Comparison of ENCODE assay signal across 10 cellular contexts in the genomic region with DNA sequence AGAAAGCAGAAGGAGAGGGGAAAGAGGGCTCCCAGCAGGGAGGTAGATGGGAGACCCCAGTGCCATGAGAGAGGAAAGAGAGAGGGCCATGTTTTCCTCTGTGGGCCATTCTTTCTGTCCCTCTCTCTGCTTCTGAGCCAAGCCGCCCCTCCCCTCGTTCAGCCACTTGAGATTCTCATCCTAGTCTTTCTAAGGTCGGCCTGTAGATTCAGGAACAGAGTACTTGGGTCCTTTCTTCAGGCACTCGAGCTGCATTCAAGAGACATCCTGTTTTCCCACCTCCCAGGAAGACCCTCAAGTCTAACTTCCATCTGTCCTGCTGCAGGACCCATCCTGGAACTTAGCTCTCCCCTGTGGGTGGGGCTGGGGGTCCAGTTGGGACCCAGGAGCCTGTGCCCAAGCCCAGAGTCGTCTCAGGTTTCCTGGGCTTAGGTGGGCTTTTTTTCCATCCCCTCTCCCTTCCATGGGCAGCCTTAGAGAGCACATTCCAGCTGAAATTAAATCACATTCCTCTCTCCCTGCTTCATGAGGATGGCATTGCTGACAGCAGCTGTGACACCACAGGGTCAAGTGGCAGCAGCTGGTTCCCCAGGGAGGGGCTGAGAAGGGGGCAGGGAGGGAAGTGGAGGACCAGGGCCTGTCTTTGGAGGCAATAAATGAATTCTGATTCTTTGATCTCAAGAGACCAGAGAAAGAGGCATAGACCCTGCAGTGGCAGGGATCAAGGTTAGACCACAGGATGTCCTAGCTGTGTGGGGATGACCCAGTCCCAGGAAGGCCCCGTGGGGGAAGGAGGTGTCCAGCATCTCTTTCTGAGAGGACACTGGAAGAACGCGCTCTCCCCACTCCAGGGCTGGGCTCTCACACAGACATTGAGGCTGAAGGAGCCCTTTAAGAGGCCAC. TPM values are rescaled to one million over a fixed set of nuclear protein-coding genes. Genes with fewer than 3 reads are reported as not detected.
DNase-seq lines count a peak whose midpoint lies in the region; FAIRE-seq and TF ChIP-seq lines count a peak whose summit lies in the region.
"Had no signal": no experiment of that assay in that cellular context is flagged by ENCODE, and none has a peak within 500 bp of the region (broad histone marks: within the 10 kb centered on the region; RNA-seq: fewer than 3 reads in every experiment).

No MANE protein-coding gene starts in this region.

- TF ChIP-seq POLR2A in stomach (IDR thresholded peaks at IDR 0.05) (no peak), GM12892 (IDR thresholded peaks at IDR 0.05; ENCODE audit: low read depth, low read length) (no peak)

- TF ChIP-seq CTCF in H9 (conservative IDR thresholded peaks at IDR 0.05) (no peak), WERI-Rb-1 (IDR thresholded peaks at IDR 0.05; ENCODE audit: low read depth, low read length) (no peak), stomach (IDR thresholded peaks at IDR 0.05) (no peak)

- H3T11ph ChIP-seq in H9 (ENCODE audit: low read length): no peak overlapping the region

- H3K79me1 ChIP-seq in H9 (ENCODE audit: insufficient read depth, low read depth, low read length, poor library complexity, severe bottlenecking): no peaks in the 10 kb centered on the region

- peak overlapping the region; percentile 7 for H2BK12ac ChIP-seq in H9 (ENCODE audit: insufficient read length, low read depth, low read length)

- H2BK15ac ChIP-seq in H9 (ENCODE audit: low read depth, low read length): no peak overlapping the region

- no peak for TF ChIP-seq EP300 in stomach (IDR thresholded peaks at IDR 0.05)

- no CpG with 5 or more reads among the region's 8 CpGs for WGBS in H9 (ENCODE audit: extremely low coverage, insufficient read length, low lambda C conversion rate)
- 48 to 55% (median 49%) methylated on average over 8 of the region's 8 CpGs for WGBS in stomach, 5 donors

- no peaks in the 10 kb centered on the region for H3K23me2 ChIP-seq in H9 (ENCODE audit: insufficient read length, low read depth, low read length, poor library complexity, severe bottlenecking)

- no peak for FAIRE-seq in GM12892 (lab: Jason Lieb, UNC)

- no peak overlapping the region for H4K5ac ChIP-seq in H9 (ENCODE audit: insufficient read length, low read depth, low read length)

- H4K20me1 ChIP-seq in H9 (ENCODE audit: control insufficient read depth, insufficient read depth, insufficient read length): no peaks in the 10 kb centered on the region

- DNase-seq in H9 (peak; percentile 61), WERI-Rb-1 (no peak), islet precursor cell (peak; percentile 90), stomach (no peak), GM12892 (ENCODE audit: insufficient read length) (no peak), NCI-H226 (no peak), DMS153 (lab: John Stamatoyannopoulos, UW) (no peak)
- DNase-seq in stimulated activated CD4-positive, alpha-beta T cell treated with anti-CD3 and anti-CD28 coated beads, Interleukin-4, amount 100 ng/mL, for 4 hours: no peak
- DNase-seq: activated naive CD8-positive, alpha-beta T cell treated with anti-CD3 and anti-CD28 coated beads, Interleukin-2, amount 10 ng/mL, durations not matched to agents 7 days and 5 days; T-helper 1 cell had no signal

- H3K4me3 Mint-ChIP-seq in H9: peak overlapping the region in 1 of 2 experiments; percentile 65; a peak in 4 of 5 replicates
- H3K4me3 Mint-ChIP-seq: activated naive CD8-positive, alpha-beta T cell treated with anti-CD3 and anti-CD28 coated beads, Interleukin-2, amount 10 ng/mL, durations not matched to agents 7 days and 5 days had no signal

- no peak overlapping the region for H2AK5ac ChIP-seq in H9 (ENCODE audit: insufficient read length, low read length)

- peaks cover 10% of the 10 kb centered on the region for H3K27me3 Mint-ChIP-seq in H9 (ENCODE audit: low read depth)

- no peak overlapping the region; the same call in 1 of the 2 replicates for H3K4ac ChIP-seq in H9 (ENCODE audit: low read depth, low read length)

- H3K36me3 ChIP-seq in WERI-Rb-1: no peaks in the 10 kb centered on the region
- H3K36me3 ChIP-seq in stomach: no peaks in the 10 kb centered on the region

- no peak overlapping the region for H3K56ac ChIP-seq in H9 (ENCODE audit: insufficient read length, low read depth, low read length)

- H3K27ac ChIP-seq in H9 (ENCODE audit: insufficient read length, low read depth, low read length) (no peak overlapping the region), WERI-Rb-1 (peak overlapping the region; percentile 97), stomach (peak overlapping the region; percentile 31 to 88 (median 82))

- peak overlapping the region; percentile 74 to 93 (median 86) for H3K27ac Mint-ChIP-seq in H9

- H3K4me3 ChIP-seq in WERI-Rb-1 (ENCODE audit: low read depth, low read length): no peak overlapping the region
- H3K4me3 ChIP-seq in stomach: no peak overlapping the region

- H4K91ac ChIP-seq in H9 (ENCODE audit: insufficient read length, low read depth, low read length): no peak overlapping the region

- H3K4me1 ChIP-seq in H9 (ENCODE audit: insufficient read depth, low read length) (peaks cover 24% of the 10 kb centered on the region; the same call in 1 of the 2 replicates), stomach (peaks cover 52 to 99% (median 82%) of the 10 kb centered on the region in 4 donors)

- H3K27me3 ChIP-seq in H9 (ENCODE audit: insufficient read depth, low read length) (no peaks in the 10 kb centered on the region), WERI-Rb-1 (ENCODE audit: insufficient read depth, low read depth, severe bottlenecking) (no peaks in the 10 kb centered on the region), stomach (peaks cover 0 to 5% (median 0%) of the 10 kb centered on the region in 3 donors)

- H2AFZ ChIP-seq in H9 (ENCODE audit: low read length): no peak overlapping the region

- H3K4me1 Mint-ChIP-seq in H9: peaks cover 91 to 96% of the 10 kb centered on the region in 2 experiments

- H2BK5ac ChIP-seq in H9 (ENCODE audit: insufficient read length, low read length): no peak overlapping the region

- H3K9me3 ChIP-seq in H9 (ENCODE audit: control insufficient read depth, low read depth, low read length) (no peaks in the 10 kb centered on the region), WERI-Rb-1 (ENCODE audit: severe bottlenecking) (no peaks in the 10 kb centered on the region), stomach (no peaks in the 10 kb centered on the region)

- H3K36me3 Mint-ChIP-seq in H9 (ENCODE audit: insufficient read depth in 1 of 3, low read depth in 3 of 3): no peaks in the 10 kb centered on the region; a peak in 1 of 7 replicates
- H3K36me3 Mint-ChIP-seq: activated naive CD8-positive, alpha-beta T cell treated with anti-CD3 and anti-CD28 coated beads, Interleukin-2, amount 10 ng/mL, durations not matched to agents 7 days and 5 days had no signal

- intact Hi-C loops in stomach (cut with DNase I; ENCODE audit: low total_unique reads): no loop called here

- no peak overlapping the region for H3K23ac ChIP-seq in H9 (ENCODE audit: insufficient read length, low read depth, low read length)

- H2BK120ac ChIP-seq in H9 (ENCODE audit: low read depth, low read length, poor library complexity, severe bottlenecking): no peak overlapping the region

- peak overlapping the region; percentile 46 for H3K14ac ChIP-seq in H9 (ENCODE audit: insufficient read depth, low read length)

- H3K9me3 Mint-ChIP-seq in H9: no peaks in the 10 kb centered on the region; a peak in 1 of 5 replicates
- H3K9me3 Mint-ChIP-seq: activated naive CD8-positive, alpha-beta T cell treated with anti-CD3 and anti-CD28 coated beads, Interleukin-2, amount 10 ng/mL, durations not matched to agents 7 days and 5 days had no signal

- no peak overlapping the region for H3K9ac ChIP-seq in H9 (ENCODE audit: extremely low read depth, insufficient read length, low read length)

- no peaks in the 10 kb centered on the region for H3K79me2 ChIP-seq in H9 (ENCODE audit: insufficient read depth, low read length)

- H3K4me2 ChIP-seq in H9 (ENCODE audit: insufficient read depth, insufficient read length, low read length): peak overlapping the region; percentile 7

- no peak overlapping the region for H4K8ac ChIP-seq in H9 (replicated peaks; ENCODE audit: insufficient read length, low read depth, low read length)

- H3K18ac ChIP-seq in H9 (ENCODE audit: insufficient read length, low read depth, low read length): peak overlapping the region; percentile 70

- H2BK20ac ChIP-seq in H9 (ENCODE audit: low read depth, low read length, poor library complexity, severe bottlenecking): no peak overlapping the region

RNA-seq across cellular contexts. Expression of a gene that starts 12.9 kb away (rescaled TPM):
- 167 and 168 TPM in 2 replicates for total RNA-seq in H9 (2021)
- 10 to 100 TPM in 2 of 5 donors, 1 to 10 TPM in 3; 3.2 to 22.3 (median 8.9) TPM for total RNA-seq in stomach
- polyA plus RNA-seq in stomach: 1 to 10 TPM; 1.7 to 9.0 (median 3.2) TPM
- not detected for polyA plus RNA-seq in GM12892 (2012; ENCODE audit: missing spikeins)
- total RNA-seq: activated naive CD8-positive, alpha-beta T cell treated with anti-CD3 and anti-CD28 coated beads, Interleukin-2, amount 10 ng/mL, durations not matched to agents 7 days and 5 days had no signal

RNA-seq across cellular contexts. Expression of a gene that starts 22.4 kb away (rescaled TPM):
- total RNA-seq in H9 (2021) (0.88 and 1.2 TPM in 2 replicates), stomach (10 to 100 TPM in 1 of 5 donors, 1 to 10 TPM in 1, not detected in 3; 5.7 to 39.7 TPM)
- polyA plus RNA-seq in stomach: under 1 TPM in 1 of 3 donors, not detected in 2; 0.05 TPM
- 0.36 TPM for polyA plus RNA-seq in GM12892 (2012; ENCODE audit: missing spikeins)
- total RNA-seq: activated naive CD8-positive, alpha-beta T cell treated with anti-CD3 and anti-CD28 coated beads, Interleukin-2, amount 10 ng/mL, durations not matched to agents 7 days and 5 days had no signal

RNA-seq across cellular contexts. Expression of a gene that starts 41.1 kb away (rescaled TPM):
- total RNA-seq in H9 (2021): 180 and 184 TPM in 2 replicates
- 1 to 10 TPM in 1 of 5 donors, under 1 TPM in 1, not detected in 3; 0.72 to 2.0 TPM for total RNA-seq in stomach
- 100 to 1,000 TPM in 1 of 3 donors, 1 to 10 TPM in 2; 6.9 to 207 (median 7.5) TPM for polyA plus RNA-seq in stomach
- 0.76 TPM for polyA plus RNA-seq in GM12892 (2012; ENCODE audit: missing spikeins)

RNA-seq across cellular contexts. Expression of a gene that starts 45.1 kb away (rescaled TPM):
- total RNA-seq in H9 (2021) (0.44 and 0.46 TPM in 2 replicates), stomach (not detected)
- under 1 TPM in 2 of 3 donors, not detected in 1; 0.33 to 0.37 TPM for polyA plus RNA-seq in stomach
- polyA plus RNA-seq in GM12892 (2012; ENCODE audit: missing spikeins): not detected

Comparison
In these comparisons a context has a peak if more than half of its experiments do, and no peak if none do; other contexts are left out.
1. DNase-seq: peak in H9 (single experiment) and islet precursor cell (single experiment); none in WERI-Rb-1 (single experiment), stomach (single experiment), GM12892 (single experiment), NCI-H226 (single experiment), stimulated activated CD4-positive, alpha-beta T cell treated with anti-CD3 and anti-CD28 coated beads, Interleukin-4, amount 100 ng/mL, for 4 hours (0 of 2) and DMS153 (single experiment).
2. RNA of a gene that starts 41.1 kb away (total RNA-seq): 180 to 184 TPM in H9; 0.72 to 2.0 TPM in stomach; every median in the first group is over 10 times any median in the second.